ENCODE assay signal across 8 cellular contexts in the genomic region with DNA sequence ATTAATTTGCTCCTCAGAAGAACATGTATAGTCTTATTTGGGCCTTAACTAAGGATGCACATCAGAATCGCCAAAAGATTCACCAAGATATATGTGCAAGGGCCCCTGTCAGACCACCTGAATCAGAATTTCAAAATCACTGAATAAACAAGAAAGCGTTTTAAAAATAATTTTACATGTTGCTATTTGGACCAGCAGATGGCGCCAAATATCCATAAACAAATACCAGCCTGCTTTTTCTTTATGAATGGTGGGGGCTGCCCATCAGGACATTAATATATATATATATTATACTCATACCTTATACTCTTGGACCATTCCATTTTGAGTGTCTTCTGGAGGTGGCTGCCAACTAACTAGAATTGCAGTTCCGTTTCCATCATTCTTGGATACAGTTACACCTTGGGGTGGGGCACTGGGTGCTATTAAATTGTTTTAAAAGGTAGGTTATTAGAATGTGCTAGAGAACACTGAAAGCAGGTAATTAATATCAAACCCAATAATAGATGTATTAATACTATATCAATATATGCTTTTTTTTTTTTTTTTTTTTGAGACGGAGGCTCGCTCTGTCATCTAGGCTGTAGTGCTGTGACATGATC.
DNase-seq lines count a peak whose midpoint lies in the region; ATAC-seq, FAIRE-seq and TF ChIP-seq lines count a peak whose summit lies in the region.

No MANE protein-coding gene starts in this region.

- intact Hi-C loops in activated naive CD4-positive, alpha-beta T cell treated with anti-CD3 and anti-CD28 coated beads for 36 hours (cut with micrococcal nuclease): loop anchor here (1.0 kb wide), 2 partner anchors 373 to 702 kb away; no protein-coding TSS in a partner anchor
- intact Hi-C loops in ascending aorta (cut with DNase I): loop anchor here (1.0 kb wide), 1 partner anchor 374 kb away; no protein-coding TSS in a partner anchor
- intact Hi-C loops in uterus (cut with DNase I; ENCODE audit: low total_unique reads): no loop called here

- TF ChIP-seq POLR2A in uterus (IDR thresholded peaks at IDR 0.05) (no peak), H54 (IDR thresholded peaks at IDR 0.05; ENCODE audit: low read depth, low read length) (no peak)

- peaks cover 1% of the 10 kb centered on the region for H3K9me3 Mint-ChIP-seq in activated naive CD4-positive, alpha-beta T cell treated with anti-CD3 and anti-CD28 coated beads for 36 hours

- H3K36me3 Mint-ChIP-seq in activated naive CD4-positive, alpha-beta T cell treated with anti-CD3 and anti-CD28 coated beads for 36 hours (ENCODE audit: low read depth): no peaks in the 10 kb centered on the region

- H3K27ac Mint-ChIP-seq in activated naive CD4-positive, alpha-beta T cell treated with anti-CD3 and anti-CD28 coated beads for 36 hours: no peak overlapping the region

- DNase-seq in activated naive CD4-positive, alpha-beta T cell treated with anti-CD3 and anti-CD28 coated beads for 36 hours: peak; percentile 31
- DNase-seq in activated naive CD4-positive, alpha-beta T cell (lab: John Stamatoyannopoulos, UW): no peak
- DNase-seq in Kasumi-1 (lab: John Stamatoyannopoulos, UW) (peak; percentile 31 to 36), ascending aorta (ENCODE audit: low spot score in 2 of 2) (no peak), left lobe of liver (ENCODE audit: low spot score) (no peak), uterus (peak in 1 of 2 donors; percentile 44), H54 (ENCODE audit: insufficient read length, low spot score) (no peak)

- peak; percentile 53 for ATAC-seq in left lobe of liver
- ATAC-seq in HG03520 (IDR thresholded peaks at IDR 0.05; ENCODE audit: unreplicated experiment): no peak

- H3K9me3 ChIP-seq in ascending aorta (no peaks in the 10 kb centered on the region), uterus (no peaks in the 10 kb centered on the region)

- no peaks in the 10 kb centered on the region for H3K36me3 ChIP-seq in ascending aorta
- no peaks in the 10 kb centered on the region for H3K36me3 ChIP-seq in uterus

- no peak for FAIRE-seq in H54 (lab: Jason Lieb, UNC)

- H3K4me1 ChIP-seq in ascending aorta: no peaks in the 10 kb centered on the region
- no peaks in the 10 kb centered on the region for H3K4me1 ChIP-seq in uterus

- H3K4me1 Mint-ChIP-seq in activated naive CD4-positive, alpha-beta T cell treated with anti-CD3 and anti-CD28 coated beads for 36 hours (ENCODE audit: low read depth): no peaks in the 10 kb centered on the region

- H3K27me3 Mint-ChIP-seq in activated naive CD4-positive, alpha-beta T cell treated with anti-CD3 and anti-CD28 coated beads for 36 hours (ENCODE audit: low read depth): no peaks in the 10 kb centered on the region

- no peak overlapping the region for H3K27ac ChIP-seq in ascending aorta
- H3K27ac ChIP-seq in uterus: no peak overlapping the region

- H3K4me3 Mint-ChIP-seq in activated naive CD4-positive, alpha-beta T cell treated with anti-CD3 and anti-CD28 coated beads for 36 hours: no peak overlapping the region

- TF ChIP-seq CTCF in ascending aorta (IDR thresholded peaks at IDR 0.05) (peak; percentile 30 to 79 (median 56)), uterus (IDR thresholded peaks at IDR 0.05) (peak; percentile 32 to 82 (median 66))

- CTCF ChIA-PET in activated naive CD4-positive, alpha-beta T cell treated with anti-CD3 and anti-CD28 coated beads for 36 hours (lab: Charles Lee): interaction anchor here (0.8 kb wide), 1 partner anchor 17 kb away, joined by 3 read pairs; no protein-coding TSS in a partner anchor

- no peaks in the 10 kb centered on the region for H3K27me3 ChIP-seq in ascending aorta
- no peaks in the 10 kb centered on the region for H3K27me3 ChIP-seq in uterus

- H3K4me3 ChIP-seq in ascending aorta (no peak overlapping the region), uterus (no peak overlapping the region)

Comparison
In these comparisons a context has a peak if more than half of its experiments do, and no peak if none do; other contexts are left out.
1. DNase-seq: peak in activated naive CD4-positive, alpha-beta T cell treated with anti-CD3 and anti-CD28 coated beads for 36 hours (single experiment) and Kasumi-1 (2 of 2); none in activated naive CD4-positive, alpha-beta T cell (0 of 4), ascending aorta (0 of 2), left lobe of liver (single experiment) and H54 (single experiment).